ENCODE assay signal across 17 cellular contexts in genomic region chr1:60762176-60762575, GRCh38.
DNase-seq lines count a peak whose midpoint lies in the region; ATAC-seq and TF ChIP-seq lines count a peak whose summit lies in the region.
"Had no signal": no experiment of that assay in that cellular context is flagged by ENCODE, and none has a peak within 500 bp of the region (broad histone marks: within the 10 kb centered on the region; RNA-seq: fewer than 3 reads in every experiment).

No MANE protein-coding gene starts in this region.

- no peak overlapping the region for H3K4me3 Mint-ChIP-seq in T-helper 17 cell

- H3K4me1 ChIP-seq in gastrocnemius medialis, result no peaks in the 10 kb centered on the region

- no peak for TF ChIP-seq POLR2A in gastrocnemius medialis (IDR thresholded peaks at IDR 0.05)

- H3K27ac ChIP-seq in gastrocnemius medialis, result no peak overlapping the region
- H3K27ac ChIP-seq: esophagus muscularis mucosa, VCaP had no signal

- ATAC-seq in T-helper 17 cell (no peak), gastrocnemius medialis (no peak)
- ATAC-seq: left colon, mucosa of descending colon had no signal

- no peak overlapping the region for H3K27ac Mint-ChIP-seq in T-helper 17 cell

- TF ChIP-seq CTCF in choroid plexus epithelial cell (conservative IDR thresholded peaks at IDR 0.05; ENCODE audit: low read depth, low read length) (no peak), gastrocnemius medialis (IDR thresholded peaks at IDR 0.05 in 4 of 5, conservative IDR thresholded peaks at IDR 0.05 in 1 of 5) (no peak)

- no peaks in the 10 kb centered on the region for H3K4me1 Mint-ChIP-seq in T-helper 17 cell

- no peak overlapping the region for H3K4me3 ChIP-seq in choroid plexus epithelial cell (ENCODE audit: low read depth, low read length)
- no peak overlapping the region for H3K4me3 ChIP-seq in skeletal muscle cell (ENCODE audit: low read depth, low read length)
- no peak overlapping the region for H3K4me3 ChIP-seq in gastrocnemius medialis
- H3K4me3 ChIP-seq: esophagus muscularis mucosa, mucosa of descending colon had no signal

- H3K9me3 ChIP-seq in T-helper 17 cell (ENCODE audit: control insufficient read depth, low read length, poor library complexity, severe bottlenecking), result no peaks in the 10 kb centered on the region
- no peaks in the 10 kb centered on the region for H3K9me3 ChIP-seq in gastrocnemius medialis
- H3K9me3 ChIP-seq: esophagus muscularis mucosa, mucosa of descending colon had no signal

- DNase-seq in amniotic stem cell (lab: John Stamatoyannopoulos, UW) (peak; percentile 17), choroid plexus epithelial cell (ENCODE audit: low read depth) (peak; percentile 92), iris pigment epithelial cell (ENCODE audit: low read depth) (peak; percentile 91), skeletal muscle cell (ENCODE audit: low read depth) (peak; percentile 74), T-helper 17 cell (no peak), gastrocnemius medialis (no peak), DMS53 (lab: John Stamatoyannopoulos, UW) (no peak)
- DNase-seq: activated CD4-positive, alpha-beta T cell treated with anti-CD3 and anti-CD28 coated beads, Interleukin-2, amount 50 U/mL, for 4 hours; aorta; left colon; mucosa of descending colon; NCI-H345; stimulated activated CD4-positive, alpha-beta T cell treated with anti-CD3 and anti-CD28 coated beads, Interleukin-4, amount 100 ng/mL, for 24 hours; substantia nigra; SW 1271 had no signal

- H3K36me3 ChIP-seq in gastrocnemius medialis, result no peaks in the 10 kb centered on the region
- H3K36me3 ChIP-seq: esophagus muscularis mucosa had no signal

- intact Hi-C loops in gastrocnemius medialis (cut with DNase I; ENCODE audit: low total_unique reads), result loop anchor here (10.0 kb wide), 1 partner anchor 477 kb away; no protein-coding TSS in a partner anchor

- no peaks in the 10 kb centered on the region for H3K36me3 Mint-ChIP-seq in T-helper 17 cell (ENCODE audit: low read depth)

- no peaks in the 10 kb centered on the region for H3K27me3 ChIP-seq in gastrocnemius medialis
- H3K27me3 ChIP-seq: esophagus muscularis mucosa had no signal

- peaks cover 14% of the 10 kb centered on the region for H3K27me3 Mint-ChIP-seq in T-helper 17 cell

- in situ Hi-C loops in gastrocnemius medialis (cut with MboI; ENCODE audit: low sequenced_read_pairs in 4 of 4), result no loop called here

Comparison
In these comparisons a context has a peak if more than half of its experiments do, and no peak if none do; other contexts are left out.
1. DNase-seq: peak in amniotic stem cell (single experiment), choroid plexus epithelial cell (single experiment), iris pigment epithelial cell (single experiment) and skeletal muscle cell (single experiment); none in T-helper 17 cell (0 of 3), gastrocnemius medialis (0 of 2) and DMS53 (single experiment).